In the genomic region with DNA sequence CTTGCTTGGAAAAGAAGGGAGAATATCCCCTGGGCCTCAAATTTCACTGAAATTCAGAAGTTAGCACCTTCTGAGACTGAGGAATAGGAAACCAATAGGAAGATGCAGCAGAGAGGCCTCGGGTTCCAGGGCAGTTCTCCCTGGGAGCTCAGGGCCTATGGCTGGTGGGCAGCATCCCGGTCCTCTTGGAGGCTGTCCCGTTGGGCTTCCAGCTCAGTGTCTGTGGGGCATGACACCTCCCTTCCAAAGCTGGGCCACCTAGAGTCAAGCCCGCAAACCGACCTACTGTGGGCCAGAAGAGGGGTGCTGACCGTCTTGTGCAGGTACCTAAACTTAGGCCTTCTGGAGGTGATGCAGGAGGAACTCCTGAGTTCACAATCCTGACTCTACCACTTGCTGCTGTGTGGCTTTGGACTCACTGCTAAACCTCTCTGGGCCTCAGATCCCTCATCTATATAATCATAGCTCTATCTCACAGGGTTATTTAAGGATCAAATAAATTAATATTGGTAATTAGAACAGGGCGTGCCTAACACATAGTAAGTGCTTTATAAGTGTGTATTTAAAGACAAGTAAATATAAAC, we compare ENCODE assay signal across 19 cellular contexts. TPM values are rescaled to one million over a fixed set of nuclear protein-coding genes. Genes with fewer than 3 reads are reported as not detected.
DNase-seq lines count a peak whose midpoint lies in the region; ATAC-seq and TF ChIP-seq lines count a peak whose summit lies in the region.
"Had no signal": no experiment of that assay in that cellular context is flagged by ENCODE, and none has a peak within 500 bp of the region (broad histone marks: within the 10 kb centered on the region; RNA-seq: fewer than 3 reads in every experiment).

No MANE protein-coding gene starts in this region.

- POLR2A ChIA-PET in MCF 10A (lab: Yijun Ruan, JAX) = interaction anchor here (1.0 to 2.6 kb wide), 4 partner anchors 10 to 82 kb away, joined by 3 to 12 read pairs (median 4); no protein-coding TSS in a partner anchor
- POLR2A ChIA-PET in WTC11 (lab: Charles Lee) = no interaction called here

- no peak overlapping the region for H3K4me3 ChIP-seq in breast epithelium
- no peak overlapping the region for H3K4me3 ChIP-seq in mesenchymal stem cell (ENCODE audit: insufficient read depth in 1 of 2, low read depth in 1 of 2, low read length in 2 of 2)
- no peak overlapping the region for H3K4me3 ChIP-seq in skeletal muscle tissue (ENCODE audit: low read length in 3 of 3)

- H3K4ac ChIP-seq in mesenchymal stem cell (ENCODE audit: low read depth in 1 of 2, low read length in 2 of 2) = peak overlapping the region in 1 of 2 experiments; percentile 59

- DNase-seq in breast epithelium (ENCODE audit: low spot score in 2 of 2) = no peak
- DNase-seq in MCF 10A (ENCODE audit: unreplicated experiment) = no peak
- DNase-seq in mesenchymal stem cell = no peak
- DNase-seq in activated naive CD4-positive, alpha-beta T cell treated with Interleukin-2 at 50 U/mL for 16 hours = no peak
- DNase-seq in WTC11 (ENCODE audit: low spot score) = no peak
- no peak for DNase-seq in NCI-H774 (lab: John Stamatoyannopoulos, UW)
- DNase-seq: 8988T, H9, NCI-H1105 treated with DMSO at 0.1 percent for 48 hours, NCI-H2029 treated with DMSO at 0.1 percent for 48 hours, NCI-H2171, NCI-H345, NCI-H524, NCI-H82 had no signal

- no peak for ATAC-seq in WTC11
- ATAC-seq: Panc1 had no signal

- no peak overlapping the region for H4K8ac ChIP-seq in mesenchymal stem cell (ENCODE audit: low read length)

- H3K27ac Mint-ChIP-seq in MCF 10A (ENCODE audit: low read depth, unreplicated experiment) = no peak overlapping the region
- peak overlapping the region in 4 of 5 experiments; percentile 23 to 86 (median 58) for H3K27ac Mint-ChIP-seq in brain
- no peak overlapping the region for H3K27ac Mint-ChIP-seq in WTC11

- H3K27me3 ChIP-seq in breast epithelium (no peaks in the 10 kb centered on the region), mesenchymal stem cell (ENCODE audit: control insufficient read depth in 1 of 2, insufficient read depth in 1 of 2, low read length in 2 of 2) (peaks cover 5 to 54% of the 10 kb centered on the region in 2 experiments), skeletal muscle tissue (ENCODE audit: control insufficient read depth in 3 of 3, insufficient read depth in 3 of 3, low read length in 3 of 3) (no peaks in the 10 kb centered on the region)

- no peak for TF ChIP-seq POLR2A in breast epithelium (IDR thresholded peaks at IDR 0.05)

- H3K27me3 Mint-ChIP-seq in MCF 10A (ENCODE audit: insufficient read depth, unreplicated experiment) = no peaks in the 10 kb centered on the region
- H3K27me3 Mint-ChIP-seq in brain = peaks cover 18% of the 10 kb centered on the region
- H3K27me3 Mint-ChIP-seq in WTC11 (ENCODE audit: low read depth) = no peaks in the 10 kb centered on the region

- peak overlapping the region; percentile 65 for H2BK15ac ChIP-seq in mesenchymal stem cell (ENCODE audit: low read depth, poor library complexity, severe bottlenecking)

- TF ChIP-seq CTCF in breast epithelium (IDR thresholded peaks at IDR 0.05) (no peak), MCF 10A (IDR thresholded peaks at IDR 0.05; ENCODE audit: unreplicated experiment) (no peak), brain (conservative IDR thresholded peaks at IDR 0.05) (no peak), WTC11 (IDR thresholded peaks at IDR 0.05) (no peak)

- H3K14ac ChIP-seq in mesenchymal stem cell (ENCODE audit: low read length in 2 of 2) = peak overlapping the region in 1 of 2 experiments; percentile 44

- H3K9me3 ChIP-seq in breast epithelium (no peaks in the 10 kb centered on the region), mesenchymal stem cell (ENCODE audit: control insufficient read depth, low read length) (no peaks in the 10 kb centered on the region), skeletal muscle tissue (ENCODE audit: control insufficient read depth in 3 of 3, low read length in 3 of 3) (no peaks in the 10 kb centered on the region)

- H2BK120ac ChIP-seq in mesenchymal stem cell (ENCODE audit: low read depth, low read length) = peak overlapping the region; percentile 45

- H3K9me3 Mint-ChIP-seq in MCF 10A (ENCODE audit: unreplicated experiment) (no peaks in the 10 kb centered on the region), brain (peaks cover 0 to 8% (median 0%) of the 10 kb centered on the region in 5 experiments), WTC11 (no peaks in the 10 kb centered on the region)
- H3K9me3 Mint-ChIP-seq: H9 had no signal

- H3K4me2 ChIP-seq in mesenchymal stem cell (ENCODE audit: low read length, poor library complexity, severe bottlenecking) = no peak overlapping the region

- H3K36me3 Mint-ChIP-seq in MCF 10A (ENCODE audit: insufficient read depth, unreplicated experiment) (no peaks in the 10 kb centered on the region), brain (no peaks in the 10 kb centered on the region), WTC11 (no peaks in the 10 kb centered on the region)

- BruUV-seq in MCF 10A (replicated peaks; lab: Mats Ljungman, UMichigan) = no TSS peak

- H2BK12ac ChIP-seq in mesenchymal stem cell (ENCODE audit: low read length in 2 of 2) = peak overlapping the region in 1 of 2 experiments; percentile 67

- H3K27ac ChIP-seq in breast epithelium (peak overlapping the region; percentile 75 to 86), mesenchymal stem cell (ENCODE audit: low read length, poor library complexity, severe bottlenecking) (no peak overlapping the region), skeletal muscle tissue (ENCODE audit: low read depth, low read length) (peak overlapping the region; percentile 68)
- H3K27ac ChIP-seq: C4-2B had no signal

- H3K36me3 ChIP-seq in breast epithelium (no peaks in the 10 kb centered on the region), mesenchymal stem cell (ENCODE audit: control insufficient read depth in 1 of 2, insufficient read depth in 2 of 2, low read depth in 1 of 2, low read length in 2 of 2) (no peaks in the 10 kb centered on the region), skeletal muscle tissue (ENCODE audit: control insufficient read depth in 3 of 3, insufficient read depth in 3 of 3, low read length in 3 of 3) (no peaks in the 10 kb centered on the region)

- H3K79me1 ChIP-seq in mesenchymal stem cell (replicated peaks; ENCODE audit: low read length, poor library complexity, severe bottlenecking) = no peaks in the 10 kb centered on the region

- H3K4me1 Mint-ChIP-seq in MCF 10A (ENCODE audit: insufficient read depth, unreplicated experiment) (peaks cover 7% of the 10 kb centered on the region), brain (peaks cover 53% of the 10 kb centered on the region), WTC11 (peaks cover 31% of the 10 kb centered on the region)

- no peak overlapping the region for H2BK5ac ChIP-seq in mesenchymal stem cell (ENCODE audit: low read depth, low read length, poor library complexity, severe bottlenecking)

- peak overlapping the region; percentile 1 for H4K91ac ChIP-seq in mesenchymal stem cell (ENCODE audit: low read length)

- H3K9ac ChIP-seq in mesenchymal stem cell (ENCODE audit: low read length) (no peak overlapping the region), skeletal muscle tissue (ENCODE audit: low read depth in 1 of 3, low read length in 3 of 3) (no peak overlapping the region)

- peak overlapping the region; percentile 74 for H2AK5ac ChIP-seq in mesenchymal stem cell (ENCODE audit: low read length, severe bottlenecking)

- H3K4me3 Mint-ChIP-seq in MCF 10A (ENCODE audit: unreplicated experiment) = no peak overlapping the region
- H3K4me3 Mint-ChIP-seq in brain = peak overlapping the region in 1 of 5 experiments; percentile 40
- H3K4me3 Mint-ChIP-seq in WTC11 = no peak overlapping the region
- H3K4me3 Mint-ChIP-seq: H9 had no signal

- intact Hi-C loops in breast epithelium (cut with DNase I; ENCODE audit: low total_unique reads) (no loop called here), MCF 10A (cut with micrococcal nuclease) (no loop called here)

- H2AFZ ChIP-seq in mesenchymal stem cell (ENCODE audit: low read depth, low read length) = no peak overlapping the region

- H3K23ac ChIP-seq in mesenchymal stem cell (ENCODE audit: low read length in 2 of 2) = no peak overlapping the region

- H3K4me1 ChIP-seq in breast epithelium = peaks cover 0 to 12% of the 10 kb centered on the region in 2 donors
- peaks cover 8% of the 10 kb centered on the region for H3K4me1 ChIP-seq in mesenchymal stem cell (ENCODE audit: control insufficient read depth, insufficient read depth, low read depth, low read length)
- peaks cover 7 to 24% (median 12%) of the 10 kb centered on the region in 3 donors for H3K4me1 ChIP-seq in skeletal muscle tissue (ENCODE audit: control insufficient read depth in 3 of 3, insufficient read depth in 3 of 3, low read length in 3 of 3)

- WGBS in mesenchymal stem cell = 79% methylated on average over 6 of the region's 7 CpGs

- CTCF ChIA-PET in MCF 10A (lab: Yijun Ruan, JAX) = interaction anchor here (0.6 to 2.2 kb wide), 6 partner anchors 13 to 326 kb away, joined by 3 to 9 read pairs (median 3); no protein-coding TSS in a partner anchor
- CTCF ChIA-PET in WTC11 (lab: Charles Lee) = no interaction called here

- H3K18ac ChIP-seq in mesenchymal stem cell (ENCODE audit: low read depth in 1 of 2, low read length in 2 of 2) = peak overlapping the region in 1 of 2 experiments; percentile 37

RNA-seq across cellular contexts. Expression of a gene that starts 17.1 kb away (rescaled TPM):
- under 1 TPM in 1 of 3 donors, not detected in 2; under 0.01 TPM for total RNA-seq in breast epithelium
- not detected in 2 replicates for total RNA-seq in MCF 10A (2022)
- 0.39 TPM for polyA plus RNA-seq in brain (ENCODE audit: insufficient read depth, low read depth, low replicate concordance)
- polyA plus RNA-seq in mesenchymal stem cell (2013, experiment 1 of 2) = under 0.01 TPM
- not detected for polyA plus RNA-seq in mesenchymal stem cell (2013, experiment 2 of 2)
- under 0.01 TPM for total RNA-seq in skeletal muscle tissue
- 0.09 to 0.31 TPM (median 0.11 TPM) in 3 replicates for total RNA-seq in WTC11 (2021)
- total RNA-seq: H9, IMR-90 had no signal

Comparison
In these comparisons a context has a peak if more than half of its experiments do, and no peak if none do; other contexts are left out.
1. H3K27ac Mint-ChIP-seq: peak in brain (4 of 5); none in MCF 10A (single experiment) and WTC11 (single experiment).